ENCODE assay signal across 22 cellular contexts in the genomic region with DNA sequence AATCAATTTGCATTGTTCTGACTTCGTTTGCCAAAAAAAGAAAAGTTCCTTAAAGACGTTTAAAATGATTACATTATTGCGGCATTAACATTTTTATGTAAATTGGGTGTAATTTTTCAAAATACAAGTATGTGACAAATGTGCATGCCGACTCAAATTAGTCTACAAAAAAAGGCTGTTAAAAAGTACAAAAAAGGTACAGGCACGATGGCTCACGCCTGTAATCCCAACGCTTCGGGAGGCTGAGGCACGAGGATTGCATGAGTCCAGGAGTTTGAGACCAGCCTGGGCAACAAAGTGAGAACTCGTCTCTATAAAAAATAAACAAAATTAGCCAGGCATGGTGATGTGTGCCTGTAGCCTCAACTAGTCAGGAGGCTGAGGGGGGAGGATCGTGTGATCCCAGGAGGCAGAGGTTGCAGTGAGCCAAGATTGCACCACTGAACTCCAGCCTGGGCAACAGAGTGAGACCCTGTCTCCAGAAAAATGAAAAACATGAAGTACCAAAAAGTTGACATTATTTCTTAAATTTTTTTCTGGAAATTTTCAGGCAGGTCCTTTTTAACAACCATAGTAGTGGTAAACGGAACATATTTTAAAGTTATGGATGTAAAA.
"Had no signal": no experiment of that assay in that cellular context is flagged by ENCODE, and none has a peak within 500 bp of the region (broad histone marks: within the 10 kb centered on the region; RNA-seq: fewer than 3 reads in every experiment).

No MANE protein-coding gene starts in this region.

- ATAC-seq: SK-N-SH treated with all-trans-retinoic acid at 6 μM for 48 hours had no signal

- H3K4me3 ChIP-seq: SJCRH30 had no signal

- DNase-seq: IMR-90, KBM-7, MV-4-11, NCI-H1048, NCI-H1105, NCI-H1417, NCI-H1436 treated with DMSO at 0.1 percent for 48 hours, NCI-H1694, NCI-H187 treated with DMSO at 0.1 percent for 48 hours, NCI-H2029 treated with DMSO at 0.1 percent for 48 hours, NCI-H2171 treated with DMSO at 0.1 percent for 48 hours, NCI-H345, NCI-H446 treated with DMSO at 0.1 percent for 48 hours, NCI-H524, NCI-H526 treated with DMSO at 0.1 percent for 48 hours, NCI-H774, SHP77, SJCRH30, T-helper 1 cell had no signal

- H3K36me3 ChIP-seq: SJCRH30 had no signal

- H3K27ac ChIP-seq: HL-60, RWPE1, SJCRH30 had no signal

- H3K9me3 ChIP-seq: SJCRH30 had no signal
